ENCODE assay signal across 1 cellular context in the genomic region with DNA sequence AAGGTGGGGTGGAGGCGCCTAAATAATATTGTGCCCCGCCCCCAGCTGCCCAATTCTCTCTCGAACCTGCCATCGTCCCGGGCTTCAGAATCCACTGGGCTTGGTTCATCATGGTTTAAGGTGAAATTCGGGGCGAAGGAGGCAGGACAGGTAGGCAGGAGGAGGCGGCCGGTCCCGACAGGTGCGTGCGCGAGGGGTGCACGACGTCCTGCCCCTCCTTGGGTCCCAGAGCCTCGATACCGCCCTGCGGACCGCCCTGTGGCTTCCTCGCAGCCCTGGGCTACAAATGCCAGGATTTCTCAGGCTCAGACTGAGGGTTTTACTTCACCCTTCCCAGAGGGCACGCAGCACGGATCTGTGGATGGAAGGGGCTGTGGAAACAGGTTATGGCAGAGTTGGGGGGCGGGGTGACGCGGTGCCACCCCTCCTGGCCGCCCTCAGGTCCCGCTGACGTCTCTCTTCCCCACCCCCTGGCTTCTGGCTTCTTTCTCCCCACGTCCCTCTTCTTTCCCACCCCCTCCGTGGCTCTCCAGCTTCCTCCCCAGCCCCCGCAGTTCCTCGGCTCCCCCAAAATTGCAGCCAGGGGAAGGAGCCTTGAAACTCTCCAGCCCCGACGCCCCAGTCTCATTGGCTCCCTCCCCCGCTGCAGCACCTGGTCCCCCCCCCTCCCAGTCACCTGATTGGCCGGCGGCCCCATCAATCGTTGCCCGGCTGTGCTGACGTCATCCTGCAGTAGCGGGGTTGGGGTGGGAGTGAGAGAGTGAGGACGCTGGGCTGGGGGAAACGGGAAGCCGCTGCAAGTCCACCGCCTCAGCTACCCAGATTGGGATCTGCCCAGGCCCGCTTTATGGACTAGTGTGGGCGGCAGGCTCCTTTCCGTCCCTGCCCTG.
TF ChIP-seq lines count a peak whose summit lies in the region.

Gene CLSTN3 (plus strand): TSS at position 725 of the 890 bp plus-strand sequence. CDS start 278 bp downstream, outside the sequence.

TF ChIP-seq in K562, 482 proteins besides CTCF, POLR2A, EP300 and RAD21 (continued from another document):
- TF ChIP-seq E2F6 (IDR thresholded peaks at IDR 0.05; ENCODE audit: borderline replicate concordance in 1 of 2, extremely low read depth in 1 of 2, insufficient read depth in 1 of 2, insufficient read length in 1 of 2, low read depth in 1 of 2, low read length in 1 of 2, poor library complexity in 1 of 2, severe bottlenecking in 1 of 2), result peak in 1 of 2 experiments; percentile 11
- no peak for TF ChIP-seq E2F3 (CRISPR knock-in tag; IDR thresholded peaks at IDR 0.05)
- peak; percentile 34; the same call in 1 of the 2 replicates for TF ChIP-seq JUN (IDR thresholded peaks at IDR 0.05; ENCODE audit: borderline replicate concordance, low read depth, low read length)
- TF ChIP-seq JUN (CRISPR knock-in tag; IDR thresholded peaks at IDR 0.05; ENCODE audit: borderline replicate concordance), result no peak
- TF ChIP-seq TBP (optimal IDR thresholded peaks at IDR 0.05; ENCODE audit: low read depth, low read length), result no peak
- no peak for TF ChIP-seq HEY1 (CRISPR knock-in tag; IDR thresholded peaks at IDR 0.05; ENCODE audit: borderline replicate concordance)
- peak; percentile 16 for TF ChIP-seq NEUROD1 (IDR thresholded peaks at IDR 0.05; ENCODE audit: borderline replicate concordance, low read depth, low read length, partially characterized antibody)
- TF ChIP-seq CHD2 (IDR thresholded peaks at IDR 0.05; ENCODE audit: low read depth, low read length), result peak; percentile 63; the same call in 1 of the 2 replicates
- TF ChIP-seq, protein P1, sequence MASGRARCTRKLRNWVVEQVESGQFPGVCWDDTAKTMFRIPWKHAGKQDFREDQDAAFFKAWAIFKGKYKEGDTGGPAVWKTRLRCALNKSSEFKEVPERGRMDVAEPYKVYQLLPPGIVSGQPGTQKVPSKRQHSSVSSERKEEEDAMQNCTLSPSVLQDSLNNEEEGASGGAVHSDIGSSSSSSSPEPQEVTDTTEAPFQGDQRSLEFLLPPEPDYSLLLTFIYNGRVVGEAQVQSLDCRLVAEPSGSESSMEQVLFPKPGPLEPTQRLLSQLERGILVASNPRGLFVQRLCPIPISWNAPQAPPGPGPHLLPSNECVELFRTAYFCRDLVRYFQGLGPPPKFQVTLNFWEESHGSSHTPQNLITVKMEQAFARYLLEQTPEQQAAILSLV (tag; IDR thresholded peaks at IDR 0.05), result no peak
- TF ChIP-seq MNT (conservative IDR thresholded peaks at IDR 0.05), result no peak
- TF ChIP-seq, protein P2, sequence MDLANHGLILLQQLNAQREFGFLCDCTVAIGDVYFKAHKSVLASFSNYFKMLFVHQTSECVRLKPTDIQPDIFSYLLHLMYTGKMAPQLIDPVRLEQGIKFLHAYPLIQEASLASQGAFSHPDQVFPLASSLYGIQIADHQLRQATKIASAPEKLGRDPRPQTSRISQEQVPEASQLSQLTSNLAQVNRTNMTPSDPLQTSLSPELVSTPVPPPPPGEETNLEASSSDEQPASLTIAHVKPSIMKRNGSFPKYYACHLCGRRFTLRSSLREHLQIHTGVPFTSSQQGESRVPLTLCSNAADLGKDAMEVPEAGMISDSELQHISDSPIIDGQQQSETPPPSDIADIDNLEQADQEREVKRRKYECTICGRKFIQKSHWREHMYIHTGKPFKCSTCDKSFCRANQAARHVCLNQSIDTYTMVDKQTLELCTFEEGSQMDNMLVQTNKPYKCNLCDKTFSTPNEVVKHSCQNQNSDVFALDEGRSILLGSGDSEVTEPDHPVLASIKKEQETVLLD (IDR thresholded peaks at IDR 0.05), result no peak
- no peak for TF ChIP-seq HNRNPK (IDR thresholded peaks at IDR 0.05; ENCODE audit: low read depth, low read length, poor library complexity, severe bottlenecking)
- no peak for TF ChIP-seq ZKSCAN8 (CRISPR knock-in tag; IDR thresholded peaks at IDR 0.05)
- TF ChIP-seq JUND (IDR thresholded peaks at IDR 0.05; ENCODE audit: borderline replicate concordance, low read depth, low read length), result peak; percentile 87
- TF ChIP-seq JUND (tag; IDR thresholded peaks at IDR 0.05; ENCODE audit: borderline replicate concordance, low read depth, low read length), result peak; percentile 56; the same call in 1 of the 3 replicates
- no peak for TF ChIP-seq HIVEP1 (CRISPR knock-in tag; IDR thresholded peaks at IDR 0.05)
- TF ChIP-seq RUNX1 (IDR thresholded peaks at IDR 0.05; ENCODE audit: low read depth), result peak; percentile 21; the same call in 1 of the 2 replicates
- TF ChIP-seq ZNF224 (CRISPR knock-in tag; IDR thresholded peaks at IDR 0.05), result no peak
- peak; percentile 92 for TF ChIP-seq MIER1 (IDR thresholded peaks at IDR 0.05; ENCODE audit: low read depth)
- TF ChIP-seq PKNOX1 (IDR thresholded peaks at IDR 0.05), result peak; percentile 99
TF ChIP-seq in K562: peak in this region for 35.
